32 cellular contexts compared by ENCODE assay signal in the genomic region with DNA sequence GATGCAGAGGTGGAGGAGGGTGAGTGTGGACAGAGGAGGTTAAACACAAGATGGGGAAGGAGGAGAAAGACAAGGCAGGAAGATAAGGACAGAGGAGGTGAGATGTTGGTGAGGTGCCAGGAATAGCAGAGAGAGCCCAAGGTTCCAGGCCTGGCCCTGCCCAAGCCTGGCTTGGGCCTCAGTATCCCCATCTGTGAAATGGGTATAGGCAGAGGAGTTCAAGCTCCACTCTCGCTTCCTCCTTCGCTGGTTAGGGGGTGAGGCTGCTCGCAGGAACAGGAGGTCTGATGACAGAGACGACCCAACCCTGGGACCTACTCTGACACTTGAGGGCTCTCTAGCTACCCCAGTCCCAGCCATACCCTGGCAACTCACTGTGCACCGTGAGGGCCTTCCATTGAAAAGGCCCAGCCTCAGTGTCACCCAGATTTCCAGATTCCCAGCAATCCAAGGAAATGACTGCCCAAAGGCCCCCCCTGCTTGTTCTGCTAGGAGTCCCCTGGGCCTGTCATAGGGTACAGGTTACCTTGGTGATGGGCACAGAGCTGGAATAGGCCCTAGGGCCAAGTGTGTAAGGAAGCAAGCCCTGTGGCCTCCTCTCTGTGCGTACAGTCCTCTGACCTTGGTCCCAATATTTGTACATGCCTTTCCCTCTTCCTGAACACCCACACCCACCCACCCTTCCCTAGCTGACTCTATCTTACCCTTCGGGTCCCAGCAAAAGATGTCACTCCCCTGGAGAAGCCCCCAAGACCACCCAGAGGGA. TPM values are rescaled to one million over a fixed set of nuclear protein-coding genes. Genes with fewer than 3 reads are reported as not detected.
"Had no signal": no experiment of that assay in that cellular context is flagged by ENCODE, and none has a peak within 500 bp of the region (broad histone marks: within the 10 kb centered on the region; RNA-seq: fewer than 3 reads in every experiment).

No MANE protein-coding gene starts in this region.

- H3K4me1 Mint-ChIP-seq: activated naive CD4-positive, alpha-beta T cell treated with anti-CD3 and anti-CD28 coated beads, Interleukin-2, amount 50 U/mL, for 24 hours had no signal

- H3K27ac ChIP-seq: ascending aorta, body of pancreas, RWPE1, SJCRH30 had no signal

- DNase-seq: activated CD4-positive, alpha-beta T cell treated with anti-CD3 and anti-CD28 coated beads for 4 hours; activated CD8-positive, alpha-beta memory T cell treated with anti-CD3 and anti-CD28 coated beads, Interleukin-2, amount 50 U/mL, for 48 hours; activated CD8-positive, alpha-beta T cell treated with anti-CD3 and anti-CD28 coated beads, Interleukin-2, amount 10 ng/mL, durations not matched to agents 7 days and 5 days; activated T-cell treated with anti-CD3 and anti-CD28 coated beads, Interleukin-2, amount 50 U/mL, for 1 hour; amniotic stem cell; body of pancreas; central memory CD4-positive, alpha-beta T cell; KG1; MV-4-11; NCI-H1092 treated with DMSO at 0.1 percent for 48 hours; NCI-H1417 treated with DMSO at 0.1 percent for 48 hours; NCI-H1694; NCI-H2029; NCI-H2107; NCI-H2171 treated with DMSO at 0.1 percent for 48 hours; NCI-H226; NCI-H69; NK-92 treated with Interleukin-12 subunit alpha and Interleukin-12 subunit beta, amount 100 ng/mL, for 24 hours; OCI-M1; Right ventricle myocardium superior; SJCRH30; SK-N-SH had no signal

- H3K36me3 Mint-ChIP-seq: activated naive CD4-positive, alpha-beta T cell treated with anti-CD3 and anti-CD28 coated beads, Interleukin-2, amount 50 U/mL, for 24 hours had no signal

- H3K9me3 Mint-ChIP-seq: activated naive CD4-positive, alpha-beta T cell treated with anti-CD3 and anti-CD28 coated beads, Interleukin-2, amount 50 U/mL, for 24 hours had no signal

- H3K9me3 ChIP-seq: ascending aorta, body of pancreas, SJCRH30, SK-N-SH had no signal

- H3K4me3 ChIP-seq: ascending aorta, body of pancreas, SJCRH30 had no signal

- H3K27ac Mint-ChIP-seq: activated CD8-positive, alpha-beta T cell treated with anti-CD3 and anti-CD28 coated beads, Interleukin-2, amount 10 ng/mL, durations not matched to agents 7 days and 5 days; activated naive CD4-positive, alpha-beta T cell treated with anti-CD3 and anti-CD28 coated beads, Interleukin-2, amount 50 U/mL, for 24 hours had no signal

- H3K4me2 ChIP-seq: SK-N-SH had no signal

- H3K4me3 Mint-ChIP-seq: activated CD8-positive, alpha-beta T cell treated with anti-CD3 and anti-CD28 coated beads, Interleukin-2, amount 10 ng/mL, durations not matched to agents 7 days and 5 days; activated naive CD4-positive, alpha-beta T cell treated with anti-CD3 and anti-CD28 coated beads, Interleukin-2, amount 50 U/mL, for 24 hours had no signal

- H3K27me3 Mint-ChIP-seq: activated naive CD4-positive, alpha-beta T cell treated with anti-CD3 and anti-CD28 coated beads, Interleukin-2, amount 50 U/mL, for 24 hours had no signal

- H3K9ac ChIP-seq: SK-N-SH had no signal

- H3K4me1 ChIP-seq: ascending aorta, body of pancreas, SJCRH30 had no signal

- ATAC-seq: activated CD4-positive, CD25-positive, alpha-beta regulatory T cell treated with anti-CD3 and anti-CD28 coated beads, Interleukin-2, amount 50 U/mL, for 24 hours; activated CD8-positive, alpha-beta T cell treated with anti-CD3 and anti-CD28 coated beads, Interleukin-2, amount 10 ng/mL, durations not matched to agents 7 days and 5 days; body of pancreas; Panc1 had no signal

- H3K27me3 ChIP-seq: ascending aorta, body of pancreas, SJCRH30 had no signal

RNA-seq across cellular contexts. Expression of a gene that starts 8.6 kb away (rescaled TPM):
- total RNA-seq: activated CD8-positive, alpha-beta T cell treated with anti-CD3 and anti-CD28 coated beads, Interleukin-2, amount 10 ng/mL, durations not matched to agents 7 days and 5 days; ascending aorta; body of pancreas; bronchial epithelial cell; LHCN-M2; MCF 10A; NCI-H460; SJCRH30; T-helper 1 cell treated with Interleukin-12 subunit alpha and Interleukin-12 subunit beta and Interleukin-4 antibody, amounts not matched to agents 30 ng/mL and 1 ng/mL, for 36 hours had no signal
